ENCODE assay signal across 14 cellular contexts in genomic region chr1:179774033-179774432, GRCh38. TPM values are rescaled to one million over a fixed set of nuclear protein-coding genes. Genes with fewer than 3 reads are reported as not detected.
DNase-seq lines count a peak whose midpoint lies in the region; ATAC-seq, FAIRE-seq and TF ChIP-seq lines count a peak whose summit lies in the region.
"Had no signal": no experiment of that assay in that cellular context is flagged by ENCODE, and none has a peak within 500 bp of the region (broad histone marks: within the 10 kb centered on the region; RNA-seq: fewer than 3 reads in every experiment).

No MANE protein-coding gene starts in this region.

- peak; percentile 23 for ATAC-seq in stimulated activated naive CD8-positive, alpha-beta T cell treated with anti-CD3 and anti-CD28 coated beads, Interleukin-15, Interleukin-2, amounts not matched to agents 100 U/mL and 50 U/mL, for 24 hours
- no peak for ATAC-seq in stimulated activated naive CD8-positive, alpha-beta T cell treated with anti-CD3 and anti-CD28 coated beads, Interleukin-15, amount 100 ng/mL, for 72 hours
- ATAC-seq: Panc1, SK-N-SH treated with all-trans-retinoic acid at 6 μM for 48 hours had no signal

- no peak overlapping the region for H3K9ac ChIP-seq in MM.1S (ENCODE audit: low read length)

- peak overlapping the region; percentile 38 for H2AFZ ChIP-seq in MM.1S (ENCODE audit: low read length)

- no peaks in the 10 kb centered on the region for H3K27me3 ChIP-seq in MM.1S (replicated peaks; ENCODE audit: insufficient read depth, low read length)
- H3K27me3 ChIP-seq: BE2C had no signal

- TF ChIP-seq CTCF in MM.1S (IDR thresholded peaks at IDR 0.05; ENCODE audit: low read length), result no peak

- peaks cover 10% of the 10 kb centered on the region for H3K27me3 Mint-ChIP-seq in stimulated activated naive CD8-positive, alpha-beta T cell treated with anti-CD3 and anti-CD28 coated beads, Interleukin-15, amount 100 ng/mL, for 72 hours

- H3K4me1 ChIP-seq in MM.1S (ENCODE audit: low read length), result peaks cover 29% of the 10 kb centered on the region

- no peak for FAIRE-seq in GM12892 (lab: Jason Lieb, UNC)

- no peaks in the 10 kb centered on the region for H3K4me1 Mint-ChIP-seq in stimulated activated naive CD8-positive, alpha-beta T cell treated with anti-CD3 and anti-CD28 coated beads, Interleukin-15, amount 100 ng/mL, for 72 hours
- H3K4me1 Mint-ChIP-seq: CD4-positive, CD25-positive, alpha-beta regulatory T cell had no signal

- H3K9me3 Mint-ChIP-seq in stimulated activated naive CD8-positive, alpha-beta T cell treated with anti-CD3 and anti-CD28 coated beads, Interleukin-15, amount 100 ng/mL, for 72 hours, result no peaks in the 10 kb centered on the region

- H3K4me3 Mint-ChIP-seq in stimulated activated naive CD8-positive, alpha-beta T cell treated with anti-CD3 and anti-CD28 coated beads, Interleukin-15, amount 100 ng/mL, for 72 hours, result no peak overlapping the region
- H3K4me3 Mint-ChIP-seq: CD4-positive, CD25-positive, alpha-beta regulatory T cell had no signal

- no peak for DNase-seq in stimulated activated naive CD8-positive, alpha-beta T cell treated with anti-CD3 and anti-CD28 coated beads, Interleukin-15, Interleukin-2, amounts not matched to agents 100 U/mL and 50 U/mL, for 24 hours
- DNase-seq in stimulated activated naive CD8-positive, alpha-beta T cell treated with anti-CD3 and anti-CD28 coated beads, Interleukin-15, amount 100 ng/mL, for 72 hours, result no peak
- DNase-seq in MM.1S, result peak; percentile 48
- DNase-seq in NCI-H524 treated with DMSO at 0.1 percent for 48 hours (lab: John Stamatoyannopoulos, UW), result peak; percentile 49
- no peak for DNase-seq in GM12892 (ENCODE audit: insufficient read length)
- DNase-seq in NOMO-1 treated with DMSO at 0.1 percent for 48 hours (lab: John Stamatoyannopoulos, UW; ENCODE audit: unreplicated experiment), result no peak
- DNase-seq in stimulated activated CD4-positive, alpha-beta T cell treated with anti-CD3 and anti-CD28 coated beads, Interleukin-2, amount 100 ng/mL, for 24 hours, result no peak
- DNase-seq: BE2C; CD4-positive, CD25-positive, alpha-beta regulatory T cell; GDM1; NCI-H1092 treated with DMSO at 0.1 percent for 48 hours; NCI-H345 had no signal

- no peaks in the 10 kb centered on the region for H3K9me2 ChIP-seq in MM.1S (replicated peaks; ENCODE audit: insufficient read depth, low read length)

- H3K4me3 ChIP-seq in MM.1S (ENCODE audit: low read length), result no peak overlapping the region

- H3K4me2 ChIP-seq in MM.1S (ENCODE audit: low read depth, low read length), result no peak overlapping the region

- no peaks in the 10 kb centered on the region for H3K79me2 ChIP-seq in MM.1S (ENCODE audit: low read length)

- no peak for TF ChIP-seq POLR2A in GM12892 (IDR thresholded peaks at IDR 0.05; ENCODE audit: low read depth, low read length)

- H3F3A ChIP-seq in MM.1S (ENCODE audit: insufficient read depth, low read length), result peaks cover 4% of the 10 kb centered on the region; the same call in 1 of the 2 replicates

- no peak overlapping the region for H3K27ac Mint-ChIP-seq in stimulated activated naive CD8-positive, alpha-beta T cell treated with anti-CD3 and anti-CD28 coated beads, Interleukin-15, amount 100 ng/mL, for 72 hours
- H3K27ac Mint-ChIP-seq: CD4-positive, CD25-positive, alpha-beta regulatory T cell had no signal

- H3K36me3 ChIP-seq in MM.1S (replicated peaks; ENCODE audit: insufficient read depth, low read length), result no peaks in the 10 kb centered on the region

- H4K20me1 ChIP-seq in MM.1S (ENCODE audit: insufficient read depth, low read length), result no peaks in the 10 kb centered on the region

- H3K9me3 ChIP-seq in MM.1S (replicated peaks; ENCODE audit: insufficient read depth, low read length), result no peaks in the 10 kb centered on the region
- H3K9me3 ChIP-seq: BE2C had no signal

- peak overlapping the region; percentile 41; the same call in 1 of the 2 replicates for H3K27ac ChIP-seq in MM.1S (ENCODE audit: low read length)

RNA-seq across cellular contexts. Expression of gene FAM163A, which starts 30.9 kb away (rescaled TPM):
- not detected for polyA plus RNA-seq in GM12892 (2012; ENCODE audit: missing spikeins)

Comparison
In these comparisons a context has a peak if more than half of its experiments do, and no peak if none do; other contexts are left out.
1. DNase-seq: peak in MM.1S (single experiment) and NCI-H524 treated with DMSO at 0.1 percent for 48 hours (single experiment); none in stimulated activated naive CD8-positive, alpha-beta T cell treated with anti-CD3 and anti-CD28 coated beads, Interleukin-15, Interleukin-2, amounts not matched to agents 100 U/mL and 50 U/mL, for 24 hours (single experiment), stimulated activated naive CD8-positive, alpha-beta T cell treated with anti-CD3 and anti-CD28 coated beads, Interleukin-15, amount 100 ng/mL, for 72 hours (0 of 2), GM12892 (single experiment), NOMO-1 treated with DMSO at 0.1 percent for 48 hours (single experiment) and stimulated activated CD4-positive, alpha-beta T cell treated with anti-CD3 and anti-CD28 coated beads, Interleukin-2, amount 100 ng/mL, for 24 hours (0 of 2).